Comparison of ENCODE assay signal across 27 cellular contexts in genomic region chr12:110908377-110909136, GRCh38. TPM values are rescaled to one million over a fixed set of nuclear protein-coding genes. Genes with fewer than 3 reads are reported as not detected.
DNase-seq lines count a peak whose midpoint lies in the region; ATAC-seq and FAIRE-seq lines count a peak whose summit lies in the region.
"Had no signal": no experiment of that assay in that cellular context is flagged by ENCODE, and none has a peak within 500 bp of the region (broad histone marks: within the 10 kb centered on the region; RNA-seq: fewer than 3 reads in every experiment).

No MANE protein-coding gene starts in this region.

- H3K27ac Mint-ChIP-seq in dendritic cell treated with granulocyte-macrophage colony-stimulating factor and Interleukin-4, amounts not matched to agents 40 ng/mL and 50 ng/mL, for 4 days = peak overlapping the region; percentile 4
- peak overlapping the region; percentile 97 for H3K27ac Mint-ChIP-seq in memory B cell
- no peak overlapping the region for H3K27ac Mint-ChIP-seq in T-cell
- no peak overlapping the region for H3K27ac Mint-ChIP-seq in activated naive CD4-positive, alpha-beta T cell treated with anti-CD3 and anti-CD28 coated beads for 36 hours
- H3K27ac Mint-ChIP-seq: activated CD4-positive, alpha-beta T cell treated with anti-CD3 and anti-CD28 coated beads for 36 hours; activated CD8-positive, alpha-beta T cell treated with anti-CD3 and anti-CD28 coated beads, Interleukin-2, amount 10 ng/mL, durations not matched to agents 7 days and 5 days; activated naive CD8-positive, alpha-beta T cell; activated T-helper 2 cell treated with anti-CD3 and anti-CD28 coated beads, Interferon-gamma antibody, Interleukin-2, Interleukin-4, amounts not matched to agents 10 μg/mL and 5 μg/mL and 100 μg/mL, durations not matched to agents 14 hours and 24 hours and 36 hours; stimulated activated naive CD8-positive, alpha-beta T cell treated with anti-CD3 and anti-CD28 coated beads, Interleukin-15, amount 100 ng/mL, for 72 hours had no signal

- CTCF ChIA-PET in T-cell (lab: Charles Lee) = no interaction called here
- CTCF ChIA-PET in activated naive CD4-positive, alpha-beta T cell treated with anti-CD3 and anti-CD28 coated beads for 36 hours (lab: Charles Lee) = no interaction called here

- ATAC-seq in Right ventricle myocardium superior (ENCODE audit: poor library complexity) (peak; percentile 54), memory B cell (ENCODE audit: low read depth) (no peak), T-cell (replicated peaks in 1 of 4) (no peak)
- ATAC-seq: activated CD4-positive, alpha-beta T cell treated with anti-CD3 and anti-CD28 coated beads for 36 hours; activated CD8-positive, alpha-beta T cell treated with anti-CD3 and anti-CD28 coated beads, Interleukin-2, amount 10 ng/mL, durations not matched to agents 7 days and 5 days; stimulated activated naive CD8-positive, alpha-beta T cell treated with anti-CD3 and anti-CD28 coated beads, Interleukin-15, amount 100 ng/mL, for 72 hours had no signal

- POLR2A ChIA-PET in T-cell (lab: Charles Lee) = no interaction called here

- FAIRE-seq in urothelium cell line (lab: Jason Lieb, UNC) = peak; percentile 90
- FAIRE-seq: islet of Langerhans had no signal

- intact Hi-C loops in Right ventricle myocardium superior (cut with DNase I) = no loop called here
- intact Hi-C loops in cardiac septum (cut with DNase I) = no loop called here
- intact Hi-C loops in dendritic cell treated with granulocyte-macrophage colony-stimulating factor and Interleukin-4, amounts not matched to agents 40 ng/mL and 50 ng/mL, for 4 days (cut with micrococcal nuclease) = no loop called here
- intact Hi-C loops in activated naive CD4-positive, alpha-beta T cell treated with anti-CD3 and anti-CD28 coated beads for 36 hours (cut with micrococcal nuclease) = no loop called here

- H3K9me3 Mint-ChIP-seq in dendritic cell treated with granulocyte-macrophage colony-stimulating factor and Interleukin-4, amounts not matched to agents 40 ng/mL and 50 ng/mL, for 4 days = no peaks in the 10 kb centered on the region
- H3K9me3 Mint-ChIP-seq in memory B cell (no peaks in the 10 kb centered on the region), T-cell (no peaks in the 10 kb centered on the region)
- H3K9me3 Mint-ChIP-seq in activated naive CD4-positive, alpha-beta T cell treated with anti-CD3 and anti-CD28 coated beads for 36 hours = no peaks in the 10 kb centered on the region
- H3K9me3 Mint-ChIP-seq: activated T-helper 2 cell treated with anti-CD3 and anti-CD28 coated beads, Interferon-gamma antibody, Interleukin-2, Interleukin-4, amounts not matched to agents 10 μg/mL and 5 μg/mL and 100 μg/mL, durations not matched to agents 14 hours and 24 hours and 36 hours; stimulated activated naive CD8-positive, alpha-beta T cell treated with anti-CD3 and anti-CD28 coated beads, Interleukin-15, amount 100 ng/mL, for 72 hours had no signal

- H3K36me3 Mint-ChIP-seq in dendritic cell treated with granulocyte-macrophage colony-stimulating factor and Interleukin-4, amounts not matched to agents 40 ng/mL and 50 ng/mL, for 4 days (ENCODE audit: low read depth) = no peaks in the 10 kb centered on the region
- no peaks in the 10 kb centered on the region for H3K36me3 Mint-ChIP-seq in memory B cell
- no peaks in the 10 kb centered on the region for H3K36me3 Mint-ChIP-seq in T-cell
- no peaks in the 10 kb centered on the region for H3K36me3 Mint-ChIP-seq in activated naive CD4-positive, alpha-beta T cell treated with anti-CD3 and anti-CD28 coated beads for 36 hours (ENCODE audit: low read depth)
- H3K36me3 Mint-ChIP-seq: activated naive CD8-positive, alpha-beta T cell had no signal

- DNase-seq in Right ventricle myocardium superior (peak; percentile 49), cardiac septum (ENCODE audit: low spot score) (no peak), memory B cell (ENCODE audit: low spot score in 2 of 2) (no peak), urothelium cell line (ENCODE audit: low spot score) (no peak), T-cell (no peak)
- DNase-seq in activated naive CD4-positive, alpha-beta T cell treated with anti-CD3 and anti-CD28 coated beads for 36 hours = no peak
- DNase-seq in activated naive CD4-positive, alpha-beta T cell treated with anti-CD3 and anti-CD28 coated beads, Interleukin-2, amount 50 U/mL, for 16 hours = no peak
- DNase-seq: activated CD4-positive, alpha-beta T cell treated with anti-CD3 and anti-CD28 coated beads for 36 hours; activated CD8-positive, alpha-beta T cell treated with anti-CD3 and anti-CD28 coated beads, Interleukin-2, amount 10 ng/mL, durations not matched to agents 7 days and 5 days; anterior cingulate cortex; BE2C; cerebellar nuclear complex; H7; NCI-H1436; NCI-H345; NCI-H748 treated with DMSO at 0.1 percent for 48 hours; stimulated activated naive CD8-positive, alpha-beta T cell treated with anti-CD3 and anti-CD28 coated beads, Interleukin-15, amount 100 ng/mL, for 72 hours had no signal

- no peak overlapping the region for H3K4me3 Mint-ChIP-seq in dendritic cell treated with granulocyte-macrophage colony-stimulating factor and Interleukin-4, amounts not matched to agents 40 ng/mL and 50 ng/mL, for 4 days
- H3K4me3 Mint-ChIP-seq in memory B cell = no peak overlapping the region
- H3K4me3 Mint-ChIP-seq in T-cell = no peak overlapping the region
- H3K4me3 Mint-ChIP-seq in activated naive CD4-positive, alpha-beta T cell treated with anti-CD3 and anti-CD28 coated beads for 36 hours = no peak overlapping the region
- H3K4me3 Mint-ChIP-seq: activated CD4-positive, alpha-beta T cell treated with anti-CD3 and anti-CD28 coated beads for 36 hours; activated CD8-positive, alpha-beta T cell treated with anti-CD3 and anti-CD28 coated beads, Interleukin-2, amount 10 ng/mL, durations not matched to agents 7 days and 5 days; activated naive CD8-positive, alpha-beta T cell; stimulated activated naive CD8-positive, alpha-beta T cell treated with anti-CD3 and anti-CD28 coated beads, Interleukin-15, amount 100 ng/mL, for 72 hours had no signal

- H3K27me3 Mint-ChIP-seq in dendritic cell treated with granulocyte-macrophage colony-stimulating factor and Interleukin-4, amounts not matched to agents 40 ng/mL and 50 ng/mL, for 4 days = no peaks in the 10 kb centered on the region
- H3K27me3 Mint-ChIP-seq in memory B cell (no peaks in the 10 kb centered on the region), T-cell (peaks cover 0 to 7% of the 10 kb centered on the region in 2 donors)
- H3K27me3 Mint-ChIP-seq in activated naive CD4-positive, alpha-beta T cell treated with anti-CD3 and anti-CD28 coated beads for 36 hours (ENCODE audit: low read depth) = no peaks in the 10 kb centered on the region
- H3K27me3 Mint-ChIP-seq: activated CD4-positive, alpha-beta T cell treated with anti-CD3 and anti-CD28 coated beads for 36 hours; activated naive CD8-positive, alpha-beta T cell; stimulated activated naive CD8-positive, alpha-beta T cell treated with anti-CD3 and anti-CD28 coated beads, Interleukin-15, amount 100 ng/mL, for 72 hours had no signal

- peaks cover 25% of the 10 kb centered on the region for H3K4me1 Mint-ChIP-seq in dendritic cell treated with granulocyte-macrophage colony-stimulating factor and Interleukin-4, amounts not matched to agents 40 ng/mL and 50 ng/mL, for 4 days (ENCODE audit: low read depth)
- H3K4me1 Mint-ChIP-seq in memory B cell (peaks cover 34% of the 10 kb centered on the region), T-cell (peaks cover 0 to 6% (median 0%) of the 10 kb centered on the region in 3 donors)
- H3K4me1 Mint-ChIP-seq in activated naive CD4-positive, alpha-beta T cell treated with anti-CD3 and anti-CD28 coated beads for 36 hours (ENCODE audit: low read depth) = peaks cover 5% of the 10 kb centered on the region
- H3K4me1 Mint-ChIP-seq: stimulated activated naive CD8-positive, alpha-beta T cell treated with anti-CD3 and anti-CD28 coated beads, Interleukin-15, amount 100 ng/mL, for 72 hours had no signal

RNA-seq across cellular contexts. Expression of gene MYL2, which starts 11.8 kb away (rescaled TPM):
- total RNA-seq in Right ventricle myocardium superior (13,587 TPM), cardiac septum (24,495 TPM), T-cell (not detected)
- total RNA-seq in activated naive CD4-positive, alpha-beta T cell treated with anti-CD3 and anti-CD28 coated beads for 36 hours = not detected
- total RNA-seq: A673; activated CD4-positive, alpha-beta T cell treated with anti-CD3 and anti-CD28 coated beads for 36 hours; activated CD8-positive, alpha-beta T cell treated with anti-CD3 and anti-CD28 coated beads, Interleukin-2, amount 10 ng/mL, durations not matched to agents 7 days and 5 days; activated T-helper 2 cell treated with anti-CD3 and anti-CD28 coated beads, Interferon-gamma antibody, Interleukin-2, Interleukin-4, amounts not matched to agents 10 μg/mL and 5 μg/mL and 100 μg/mL, durations not matched to agents 14 hours and 24 hours and 36 hours; G401; glomerular endothelial cell; H7; HT1080; lung; posterior vena cava had no signal

Comparison
In these comparisons a context has a peak if more than half of its experiments do, and no peak if none do; other contexts are left out.
1. H3K27ac Mint-ChIP-seq: peak in dendritic cell treated with granulocyte-macrophage colony-stimulating factor and Interleukin-4, amounts not matched to agents 40 ng/mL and 50 ng/mL, for 4 days (single experiment) and memory B cell (single experiment); none in T-cell (0 of 2) and activated naive CD4-positive, alpha-beta T cell treated with anti-CD3 and anti-CD28 coated beads for 36 hours (single experiment).
2. RNA of gene MYL2, which starts 11.8 kb away (total RNA-seq): 24,495 TPM in cardiac septum (single experiment) and 13,587 TPM in Right ventricle myocardium superior (single experiment); not detected in T-cell and not detected in activated naive CD4-positive, alpha-beta T cell treated with anti-CD3 and anti-CD28 coated beads for 36 hours; every median in the first group is over 1,000 times any median in the second.